Comparison of ENCODE assay signal across 1 cellular context in genomic region chr12:6199531-6200265, GRCh38.
TF ChIP-seq lines count a peak whose summit lies in the region.

No MANE protein-coding gene starts in this region.

TF ChIP-seq in K562, 482 proteins besides CTCF, POLR2A, EP300 and RAD21 (continued from another document):
- TF ChIP-seq MBD1 (CRISPR knock-in tag; IDR thresholded peaks at IDR 0.05) (no peak), ZC3H8 (IDR thresholded peaks at IDR 0.05) (no peak), SRSF1 (IDR thresholded peaks at IDR 0.05; ENCODE audit: low read depth, low read length) (no peak), ZBTB9 (CRISPR knock-in tag; IDR thresholded peaks at IDR 0.05) (no peak), PRDM10 (IDR thresholded peaks at IDR 0.05; ENCODE audit: partially characterized antibody) (peak; percentile 61), ATF7 (IDR thresholded peaks at IDR 0.05) (no peak), ID3 (CRISPR knock-in tag; IDR thresholded peaks at IDR 0.05) (no peak), ID3 (tag; IDR thresholded peaks at IDR 0.05) (0 out of 2 replicates have a peak, but pooled peaks have one; percentile 22), E2F5 (CRISPR knock-in tag; IDR thresholded peaks at IDR 0.05) (no peak), IFI16 (CRISPR knock-in tag; IDR thresholded peaks at IDR 0.05) (no peak), MNT (conservative IDR thresholded peaks at IDR 0.05) (no peak), SIX5 (IDR thresholded peaks at IDR 0.05; ENCODE audit: borderline replicate concordance in 1 of 2, insufficient read depth in 1 of 2, low read depth in 1 of 2, low read length in 2 of 2) (no peak), PHF8 (IDR thresholded peaks at IDR 0.05; ENCODE audit: borderline replicate concordance, low read length) (peak; percentile 33; the same call in 1 of the 2 replicates), AFF1 (IDR thresholded peaks at IDR 0.05; ENCODE audit: low read depth in 1 of 2, partially characterized antibody in 2 of 2) (no peak), NCOA1 (IDR thresholded peaks at IDR 0.05; ENCODE audit: low read depth) (no peak), ZNF655 (CRISPR knock-in tag; IDR thresholded peaks at IDR 0.05) (no peak), ATF4 (CRISPR knock-in tag; IDR thresholded peaks at IDR 0.05) (no peak)
